ENCODE assay signal across 9 cellular contexts in genomic region chr5:62695274-62695673, GRCh38.
"Had no signal": no experiment of that assay in that cellular context is flagged by ENCODE, and none has a peak within 500 bp of the region (broad histone marks: within the 10 kb centered on the region; RNA-seq: fewer than 3 reads in every experiment).

No MANE protein-coding gene starts in this region.

- DNase-seq: GM23248, GOT3, H7, H9, HCEC 1CT, HFFc6 had no signal

- H3K4me1 ChIP-seq: HAP-1 had no signal

- H3K4me3 ChIP-seq: GM23248, GM23338, HAP-1 had no signal

- H3K36me3 ChIP-seq: HAP-1 had no signal

- H3K27ac Mint-ChIP-seq: GM23338, H9, HFFc6 had no signal

- H3K9me3 ChIP-seq: HAP-1 had no signal

- H3K4me3 Mint-ChIP-seq: GM23338, H9, HFFc6 had no signal

- H3K9me3 Mint-ChIP-seq: HFFc6 had no signal

- ATAC-seq: GM23338, HCT116 had no signal

- H3K27ac ChIP-seq: GM23248 had no signal
